Comparison of ENCODE assay signal across 3 cellular contexts in genomic region chr12:268483-268840, GRCh38.
TF ChIP-seq lines count a peak whose summit lies in the region.

No MANE protein-coding gene starts in this region.

TF ChIP-seq in SK-N-SH treated with all-trans-retinoic acid at 6 μM for 48 hours, 23 proteins besides CTCF, POLR2A, EP300 and RAD21 (continues in another document):
- no peak for TF ChIP-seq SNAI2 (CRISPR knock-in tag; IDR thresholded peaks at IDR 0.05)
- TF ChIP-seq CSRNP3 (CRISPR knock-in tag; IDR thresholded peaks at IDR 0.05) = no peak
- no peak for TF ChIP-seq PATZ1 (CRISPR knock-in tag; IDR thresholded peaks at IDR 0.05; ENCODE audit: borderline replicate concordance)
- TF ChIP-seq ZNF70 (CRISPR knock-in tag; IDR thresholded peaks at IDR 0.05) = no peak
- no peak for TF ChIP-seq PPARA (CRISPR knock-in tag; IDR thresholded peaks at IDR 0.05; ENCODE audit: borderline replicate concordance)
- TF ChIP-seq ZC3H10 (CRISPR knock-in tag; IDR thresholded peaks at IDR 0.05) = no peak
- TF ChIP-seq RARB (CRISPR knock-in tag; IDR thresholded peaks at IDR 0.05) = no peak
- no peak for TF ChIP-seq CSDC2 (CRISPR knock-in tag; IDR thresholded peaks at IDR 0.05)
- TF ChIP-seq POU6F1 (CRISPR knock-in tag; IDR thresholded peaks at IDR 0.05; ENCODE audit: borderline replicate concordance, low read depth) = no peak
- TF ChIP-seq ZFP30 (CRISPR knock-in tag; IDR thresholded peaks at IDR 0.05) = no peak

TF ChIP-seq in SK-N-SH, 30 proteins besides CTCF, POLR2A, EP300 and RAD21:
- no peak for TF ChIP-seq GABPA (IDR thresholded peaks at IDR 0.05; ENCODE audit: low read depth)
- TF ChIP-seq USF1 (IDR thresholded peaks at IDR 0.05; ENCODE audit: borderline replicate concordance, low read depth) = no peak
- no peak for TF ChIP-seq TEAD4 (IDR thresholded peaks at IDR 0.05; ENCODE audit: borderline replicate concordance, insufficient read depth)
- no peak for TF ChIP-seq ELF1 (IDR thresholded peaks at IDR 0.05)
- TF ChIP-seq MAX (IDR thresholded peaks at IDR 0.05; ENCODE audit: low read depth) = no peak
- no peak for TF ChIP-seq CHD2 (IDR thresholded peaks at IDR 0.05; ENCODE audit: low read length, partially characterized antibody)
- no peak for TF ChIP-seq PBX3 (IDR thresholded peaks at IDR 0.05)
- TF ChIP-seq MXI1 (IDR thresholded peaks at IDR 0.05; ENCODE audit: low read depth, low read length) = no peak
- no peak for TF ChIP-seq SIN3A (IDR thresholded peaks at IDR 0.05; ENCODE audit: borderline replicate concordance, low read depth, low read length)
- TF ChIP-seq RFX5 (IDR thresholded peaks at IDR 0.05; ENCODE audit: low read length) = no peak
- TF ChIP-seq TAF1 (IDR thresholded peaks at IDR 0.05; ENCODE audit: borderline replicate concordance, low read depth, low read length) = no peak

TF ChIP-seq in IMR-90, 13 proteins besides CTCF, POLR2A, EP300 and RAD21:
- TF ChIP-seq NFE2L2 (IDR thresholded peaks at IDR 0.05; ENCODE audit: low read depth, low read length) (no peak), ELK1 (IDR thresholded peaks at IDR 0.05; ENCODE audit: borderline replicate concordance, low read depth, low read length) (no peak), USF2 (IDR thresholded peaks at IDR 0.05; ENCODE audit: low read depth, low read length) (no peak), CEBPB (IDR thresholded peaks at IDR 0.05; ENCODE audit: low read depth, low read length) (no peak), MXI1 (IDR thresholded peaks at IDR 0.05; ENCODE audit: borderline replicate concordance, low read depth, low read length) (no peak), MAZ (IDR thresholded peaks at IDR 0.05; ENCODE audit: borderline replicate concordance, low read depth, low read length) (no peak), FOS (IDR thresholded peaks at IDR 0.05; ENCODE audit: low read depth, low read length) (no peak), CHD1 (IDR thresholded peaks at IDR 0.05; ENCODE audit: low read depth, low read length) (no peak), SMC3 (IDR thresholded peaks at IDR 0.05; ENCODE audit: low read depth, low read length) (no peak)
